In genomic region chr6:29722773-29723665, GRCh38 we compare ENCODE assay signal across 8 cellular contexts. TPM values are rescaled to one million over a fixed set of nuclear protein-coding genes. Genes with fewer than 3 reads are reported as not detected.
A peak's percentile ranks its signal among the peaks of the same experiment; 100 is the strongest.
DNase-seq lines count a peak whose midpoint lies in the region; ATAC-seq and TF ChIP-seq lines count a peak whose summit lies in the region.

Gene HLA-F (plus strand): TSS chr6:29723434. CDS start chr6:29723464, 30 bp downstream.

- H3K36me3 ChIP-seq in OCI-LY3 (replicated peaks; ENCODE audit: low read depth, low read length) (peaks cover 22% of the 10 kb centered on the region), fibroblast of lung (ENCODE audit: control insufficient read depth, insufficient read depth, low read length) (no peaks in the 10 kb centered on the region)
- H3K36me3 ChIP-seq in naive thymus-derived CD4-positive, alpha-beta T cell (ENCODE audit: control insufficient read depth in 2 of 3, insufficient read depth in 3 of 3, low read length in 3 of 3), result peaks cover 25 to 43% (median 39%) of the 10 kb centered on the region in 3 experiments

- POLR2A ChIA-PET in naive thymus-derived CD4-positive, alpha-beta T cell (lab: Charles Lee), result interaction anchor here (0.6 to 3.1 kb wide), 6 partner anchors 9 to 112 kb away, joined by 3 to 46 read pairs (median 3); no protein-coding TSS in a partner anchor

- H3K4me1 ChIP-seq in OCI-LY3 (ENCODE audit: low read length) (peaks cover 6% of the 10 kb centered on the region), fibroblast of lung (ENCODE audit: control insufficient read depth, extremely low read depth, insufficient read depth, low read length) (no peaks in the 10 kb centered on the region)
- peaks cover 47 to 48% of the 10 kb centered on the region in 2 donors for H3K4me1 ChIP-seq in naive thymus-derived CD4-positive, alpha-beta T cell (ENCODE audit: control insufficient read depth in 2 of 2, insufficient read depth in 2 of 2, low read length in 2 of 2)

- H3K9me3 ChIP-seq in OCI-LY3 (ENCODE audit: insufficient read depth, low read length), result no peaks in the 10 kb centered on the region
- no peaks in the 10 kb centered on the region for H3K9me3 ChIP-seq in fibroblast of lung (ENCODE audit: control insufficient read depth, insufficient read depth, low read depth, low read length)
- no peaks in the 10 kb centered on the region for H3K9me3 ChIP-seq in naive thymus-derived CD4-positive, alpha-beta T cell (ENCODE audit: control insufficient read depth in 2 of 3, low read length in 3 of 3)

- H3K79me2 ChIP-seq in OCI-LY3 (ENCODE audit: low read length) (peaks cover 10% of the 10 kb centered on the region; the same call in 1 of the 2 replicates), fibroblast of lung (ENCODE audit: control insufficient read depth, insufficient read depth, low read length) (no peaks in the 10 kb centered on the region)

- H3K9ac ChIP-seq in OCI-LY3 (ENCODE audit: low read length), result peak within 1 kb of the TSS; percentile 93
- H3K9ac ChIP-seq in fibroblast of lung (ENCODE audit: insufficient read depth, low read length), result peak within 1 kb of the TSS; percentile 60

- H3K27me3 ChIP-seq in OCI-LY3 (ENCODE audit: low read depth, low read length), result no peaks in the 10 kb centered on the region
- H3K27me3 ChIP-seq in fibroblast of lung (ENCODE audit: control insufficient read depth, insufficient read depth, low read length), result peaks cover 3% of the 10 kb centered on the region
- no peaks in the 10 kb centered on the region for H3K27me3 ChIP-seq in naive thymus-derived CD4-positive, alpha-beta T cell (ENCODE audit: control insufficient read depth in 2 of 2, insufficient read depth in 2 of 2, low read length in 2 of 2)

- H3K27ac ChIP-seq in OCI-LY3 (ENCODE audit: low read length) (peak within 1 kb of the TSS; percentile 58), fibroblast of lung (ENCODE audit: insufficient read depth, low read length) (peak within 1 kb of the TSS; percentile 34)
- peak within 1 kb of the TSS; percentile 100 for H3K27ac ChIP-seq in naive thymus-derived CD4-positive, alpha-beta T cell (ENCODE audit: low read depth, low read length)

- peak within 1 kb of the TSS; percentile 92 to 98 (median 95) for H3K27ac Mint-ChIP-seq in naive thymus-derived CD4-positive, alpha-beta T cell

- H3K4me3 ChIP-seq in OCI-LY3 (ENCODE audit: low read length), result peak within 1 kb of the TSS; percentile 95
- H3K4me3 ChIP-seq in fibroblast of lung (replicated peaks in 1 of 4; ENCODE audit: control extremely low read depth in 1 of 4, insufficient read depth in 1 of 4, low read depth in 3 of 4, low read length in 4 of 4), result peak within 1 kb of the TSS; percentile 30 to 81 (median 50)
- H3K4me3 ChIP-seq in naive thymus-derived CD4-positive, alpha-beta T cell (ENCODE audit: low read length), result peak within 1 kb of the TSS; percentile 98

- peak; percentile 92 for ATAC-seq in GM18907 (IDR thresholded peaks at IDR 0.05; ENCODE audit: unreplicated experiment)
- ATAC-seq in HG03135 (IDR thresholded peaks at IDR 0.05; ENCODE audit: unreplicated experiment), result peak; percentile 82
- peak; percentile 91 for ATAC-seq in naive thymus-derived CD4-positive, alpha-beta T cell

- TF ChIP-seq CTCF in OCI-LY3 (IDR thresholded peaks at IDR 0.05; ENCODE audit: low read depth, low read length) (no peak), fibroblast of lung (conservative IDR thresholded peaks at IDR 0.05 in 1 of 2, IDR thresholded peaks at IDR 0.05 in 1 of 2; ENCODE audit: low read depth in 1 of 2, low read length in 2 of 2) (no peak)

- H3K36me3 Mint-ChIP-seq in naive thymus-derived CD4-positive, alpha-beta T cell, result peaks cover 0 to 41% (median 40%) of the 10 kb centered on the region in 5 donors

- H2AFZ ChIP-seq in OCI-LY3 (ENCODE audit: low read depth, low read length) (peak within 1 kb of the TSS; percentile 94), fibroblast of lung (ENCODE audit: low read length) (peak within 1 kb of the TSS; percentile 75)

- intact Hi-C loops in naive thymus-derived CD4-positive, alpha-beta T cell (cut with micrococcal nuclease), result loop anchor here (5.0 kb wide), 5 partner anchors 71 to 994 kb away; partner anchors contain the start of genes HLA-A (in 1 of the 2), MDC1 (in 1 of the 2), POLR1H (in 1 of the 2) and PPP1R11 (in 1 of the 2)

- peaks cover 29 to 60% (median 48%) of the 10 kb centered on the region in 7 donors for H3K4me1 Mint-ChIP-seq in naive thymus-derived CD4-positive, alpha-beta T cell

- H4K20me1 ChIP-seq in OCI-LY3 (ENCODE audit: insufficient read depth, low read length), result 0 out of 2 replicates have a peak, but pooled peaks cover 4% of the 10 kb centered on the region
- no peaks in the 10 kb centered on the region for H4K20me1 ChIP-seq in fibroblast of lung (ENCODE audit: control insufficient read depth, extremely low read depth, insufficient read depth, low read length)

- peak within 1 kb of the TSS; percentile 82 to 97 (median 95) for H3K4me3 Mint-ChIP-seq in naive thymus-derived CD4-positive, alpha-beta T cell

- H3K9me3 Mint-ChIP-seq in naive thymus-derived CD4-positive, alpha-beta T cell, result no peaks in the 10 kb centered on the region

- peak; percentile 95 for DNase-seq in AG08395 (ENCODE audit: low spot score)
- peak; percentile 57 to 71 for DNase-seq in activated T-helper 1 cell treated with anti-CD3 and anti-CD28 coated beads, Interleukin-2, amount 50 U/mL, for 16 hours (ENCODE audit: low read depth in 1 of 2, low spot score in 1 of 2)
- peak; percentile 49 to 59 for DNase-seq in fibroblast of lung (ENCODE audit: low read depth in 2 of 2)
- peak; percentile 56 to 87 (median 79) for DNase-seq in naive thymus-derived CD4-positive, alpha-beta T cell
- DNase-seq in stimulated activated CD8-positive, alpha-beta memory T cell treated with anti-CD3 and anti-CD28 coated beads, Interleukin-7, amount 100 ng/mL, for 48 hours (ENCODE audit: extremely low read depth in 1 of 2, low read depth in 1 of 2), result peak; percentile 55 to 75

- H3K4me2 ChIP-seq in OCI-LY3 (ENCODE audit: low read length), result peak within 1 kb of the TSS; percentile 92
- H3K4me2 ChIP-seq in fibroblast of lung (ENCODE audit: extremely low read depth, insufficient read depth, low read length), result peak within 1 kb of the TSS; percentile 75

- H3K27me3 Mint-ChIP-seq in naive thymus-derived CD4-positive, alpha-beta T cell, result no peaks in the 10 kb centered on the region

- CTCF ChIA-PET in naive thymus-derived CD4-positive, alpha-beta T cell (lab: Charles Lee), result interaction anchor here (0.6 to 2.5 kb wide), 5 partner anchors 11 to 1097 kb away, joined by 3 to 22 read pairs (median 3); no protein-coding TSS in a partner anchor

RNA-seq across cellular contexts. Expression of gene HLA-F, which starts in this region (rescaled TPM):
- total RNA-seq in fibroblast of lung, result 4.6 and 5.4 TPM in 2 replicates
- polyA plus RNA-seq in fibroblast of lung, result 1.5 and 18.7 TPM in 2 replicates
- polyA plus RNA-seq in fibroblast of lung (2012), result 2.1 and 27.6 TPM in 2 replicates
- polyA minus RNA-seq in fibroblast of lung (ENCODE audit: low replicate concordance), result 1.4 and 39.4 TPM in 2 replicates
- total RNA-seq in naive thymus-derived CD4-positive, alpha-beta T cell, result 100 to 1,000 TPM; 502 to 678 (median 522) TPM
- polyA plus RNA-seq in naive thymus-derived CD4-positive, alpha-beta T cell, result 100 to 1,000 TPM; 348 to 498 TPM

Comparison
In these comparisons a context has a peak if more than half of its experiments do, and no peak if none do; other contexts are left out.
1. Peak in every context shown above with its lines: DNase-seq, ATAC-seq, H3K4me3 ChIP-seq and H3K27ac ChIP-seq.
2. RNA of gene HLA-F (total RNA-seq): 502 to 678 TPM in naive thymus-derived CD4-positive, alpha-beta T cell; 4.6 to 5.4 TPM in fibroblast of lung; every median in the first group is over 10 times any median in the second.
3. RNA of gene HLA-F (polyA plus RNA-seq): 348 to 498 TPM in naive thymus-derived CD4-positive, alpha-beta T cell; 1.5 to 27.6 TPM in fibroblast of lung; every median in the first group is over 10 times any median in the second.
4. H3K27ac ChIP-seq: peak in every context shown above with its lines; median percentile 100 in naive thymus-derived CD4-positive, alpha-beta T cell; 58 in OCI-LY3; 34 in fibroblast of lung.